In genomic region chr3:16583551-16583950, GRCh38 we compare ENCODE assay signal across 27 cellular contexts. TPM values are rescaled to one million over a fixed set of nuclear protein-coding genes. Genes with fewer than 3 reads are reported as not detected.
"Had no signal": no experiment of that assay in that cellular context is flagged by ENCODE, and none has a peak within 500 bp of the region (broad histone marks: within the 10 kb centered on the region; RNA-seq: fewer than 3 reads in every experiment).

No MANE protein-coding gene starts in this region.

- H3K4me1 Mint-ChIP-seq: central memory CD8-positive, alpha-beta T cell; T-cell had no signal

- DNase-seq: activated CD4-positive, alpha-beta T cell treated with anti-CD3 and anti-CD28 coated beads for 48 hours; activated CD4-positive, alpha-beta T cell treated with anti-CD3 and anti-CD28 coated beads, Interleukin-2, amount 50 U/mL, for 4 hours; activated CD8-positive, alpha-beta memory T cell treated with anti-CD3 and anti-CD28 coated beads, Interleukin-2, amount 50 U/mL, for 48 hours; activated CD8-positive, alpha-beta T cell treated with anti-CD3 and anti-CD28 coated beads, Interleukin-2, amount 10 ng/mL, durations not matched to agents 7 days and 5 days; activated naive CD4-positive, alpha-beta T cell treated with anti-CD3 and anti-CD28 coated beads, Interleukin-2, amount 50 U/mL, for 16 hours; activated naive CD8-positive, alpha-beta T cell treated with anti-CD3 and anti-CD28 coated beads, Interleukin-2, amount 10 ng/mL, durations not matched to agents 7 days and 5 days; activated T-cell treated with anti-CD3 and anti-CD28 coated beads, Interleukin-2, amount 50 U/mL, for 1 hour; body of pancreas; cortex of kidney; Karpas-422; NCI-H1092; NCI-H1417; NCI-H1694; NCI-H2029; NCI-H345; NCI-H510A; NCI-H526 treated with DMSO at 0.1 percent for 48 hours; NCI-H82; SHP77; T-cell; T-helper 2 cell; T1000; WERI-Rb-1 had no signal

- H3K4me3 ChIP-seq: ascending aorta, body of pancreas had no signal

- H3K27ac ChIP-seq: ascending aorta, body of pancreas, WERI-Rb-1 had no signal

- H3K27ac Mint-ChIP-seq: activated CD8-positive, alpha-beta T cell treated with anti-CD3 and anti-CD28 coated beads, Interleukin-2, amount 10 ng/mL, durations not matched to agents 7 days and 5 days; activated naive CD8-positive, alpha-beta T cell treated with anti-CD3 and anti-CD28 coated beads, Interleukin-2, amount 10 ng/mL, durations not matched to agents 7 days and 5 days; T-cell had no signal

- H3K36me3 Mint-ChIP-seq: T-cell had no signal

- H3K27me3 ChIP-seq: ascending aorta, body of pancreas had no signal

- H3K36me3 ChIP-seq: ascending aorta, WERI-Rb-1 had no signal

- H3K4me1 ChIP-seq: body of pancreas had no signal

- H3K4me3 Mint-ChIP-seq: activated CD8-positive, alpha-beta T cell treated with anti-CD3 and anti-CD28 coated beads, Interleukin-2, amount 10 ng/mL, durations not matched to agents 7 days and 5 days; activated naive CD8-positive, alpha-beta T cell treated with anti-CD3 and anti-CD28 coated beads, Interleukin-2, amount 10 ng/mL, durations not matched to agents 7 days and 5 days; central memory CD8-positive, alpha-beta T cell; T-cell had no signal

- H3K9me3 Mint-ChIP-seq: central memory CD8-positive, alpha-beta T cell; T-cell had no signal

- H3K27me3 Mint-ChIP-seq: central memory CD8-positive, alpha-beta T cell; T-cell had no signal

- H3K9me3 ChIP-seq: ascending aorta, body of pancreas had no signal

RNA-seq across cellular contexts. Expression of gene DAZL, which starts 21.7 kb away (rescaled TPM):
- total RNA-seq: activated CD8-positive, alpha-beta T cell treated with anti-CD3 and anti-CD28 coated beads, Interleukin-2, amount 10 ng/mL, durations not matched to agents 7 days and 5 days; activated naive CD8-positive, alpha-beta T cell treated with anti-CD3 and anti-CD28 coated beads, Interleukin-2, amount 10 ng/mL, durations not matched to agents 7 days and 5 days; ascending aorta; body of pancreas; OCI-LY7; SK-MEL-5; T-cell had no signal
